Comparison of ENCODE assay signal across 11 cellular contexts in genomic region chr18:35418610-35419009, GRCh38.
"Had no signal": no experiment of that assay in that cellular context is flagged by ENCODE, and none has a peak within 500 bp of the region (broad histone marks: within the 10 kb centered on the region; RNA-seq: fewer than 3 reads in every experiment).

No MANE protein-coding gene starts in this region.

- FAIRE-seq: H1, H54 had no signal

- H2AFZ ChIP-seq: GM23248, GM23338 had no signal

- H3K9me3 ChIP-seq: HAP-1 had no signal

- DNase-seq: GM23248, GOT3, H7, H9, HCEC 1CT, HFFc6 had no signal

- H3K4me2 ChIP-seq: GM23338 had no signal

- H3K27ac ChIP-seq: GM23248 had no signal

- H3K9ac ChIP-seq: GM23248 had no signal

- H3K4me1 ChIP-seq: HAP-1 had no signal

- ATAC-seq: GM23338, HCT116 had no signal

- H3K4me3 ChIP-seq: GM23248, GM23338, HAP-1 had no signal

- H3K36me3 ChIP-seq: HAP-1 had no signal
